In the genomic region with DNA sequence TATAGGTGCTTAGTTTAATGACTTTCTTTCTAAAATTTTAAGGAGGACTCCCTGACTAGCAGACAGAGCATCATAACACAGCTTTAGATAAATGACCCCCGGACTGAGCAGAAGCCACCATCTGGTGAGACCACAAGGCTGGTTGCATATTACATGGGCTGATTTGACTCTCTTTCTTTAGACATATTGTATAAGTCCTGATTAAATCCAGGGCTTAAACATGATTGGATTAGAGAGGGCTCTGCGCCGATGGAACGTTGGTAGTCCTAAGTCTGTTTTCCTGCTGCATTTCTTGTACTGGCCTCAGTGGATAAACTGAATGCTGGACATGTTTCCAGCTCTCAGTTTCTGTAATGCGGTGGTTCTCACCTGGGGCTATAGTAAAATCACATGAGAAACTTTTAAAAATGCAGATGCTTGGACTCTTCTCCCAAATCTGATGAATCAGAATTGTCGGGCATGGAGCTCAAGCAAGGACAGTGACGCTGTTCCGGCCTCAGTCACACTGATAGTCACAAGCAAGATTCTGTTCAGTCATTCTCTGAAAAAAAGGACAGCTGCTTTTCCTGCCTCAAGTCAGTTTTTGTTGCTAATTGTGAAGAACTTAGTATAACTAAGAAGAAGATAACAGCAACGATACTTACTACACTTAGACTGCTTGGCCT, we compare ENCODE assay signal across 17 cellular contexts. TPM values are rescaled to one million over a fixed set of nuclear protein-coding genes. Genes with fewer than 3 reads are reported as not detected.
A peak's percentile ranks its signal among the peaks of the same experiment; 100 is the strongest.
DNase-seq lines count a peak whose midpoint lies in the region.
"Had no signal": no experiment of that assay in that cellular context is flagged by ENCODE, and none has a peak within 500 bp of the region (broad histone marks: within the 10 kb centered on the region; RNA-seq: fewer than 3 reads in every experiment).

No MANE protein-coding gene starts in this region.

- in situ Hi-C loops in HAP-1 (cut with MboI; ENCODE audit: low sequenced_read_pairs), result no loop called here

- no peak overlapping the region for H3K18ac ChIP-seq in trophoblast cell (ENCODE audit: low read length)

- H3K4me3 Mint-ChIP-seq in activated CD4-positive, alpha-beta T cell treated with anti-CD3 and anti-CD28 coated beads, Interleukin-2, amount 10 ng/mL, durations not matched to agents 7 days and 5 days, result no peak overlapping the region
- H3K4me3 Mint-ChIP-seq: CD14-positive monocyte had no signal

- H3K4me3 ChIP-seq in trophoblast cell (ENCODE audit: low read depth, low read length), result no peak overlapping the region
- no peak overlapping the region for H3K4me3 ChIP-seq in HAP-1
- H3K4me3 ChIP-seq: BLaER1, GM23248 had no signal

- no peak overlapping the region for H4K12ac ChIP-seq in trophoblast cell (ENCODE audit: low read depth, low read length)

- no peak overlapping the region for H4K91ac ChIP-seq in trophoblast cell (ENCODE audit: low read depth, low read length)

- H3K4me1 ChIP-seq in trophoblast cell (ENCODE audit: control insufficient read depth in 1 of 2, insufficient read depth in 2 of 2, low read length in 2 of 2) (no peaks in the 10 kb centered on the region), HAP-1 (no peaks in the 10 kb centered on the region)
- H3K4me1 ChIP-seq: BLaER1 had no signal

- no peaks in the 10 kb centered on the region for H3K27me3 Mint-ChIP-seq in activated CD4-positive, alpha-beta T cell treated with anti-CD3 and anti-CD28 coated beads, Interleukin-2, amount 10 ng/mL, durations not matched to agents 7 days and 5 days
- H3K27me3 Mint-ChIP-seq: CD4-positive, alpha-beta memory T cell had no signal

- H2BK12ac ChIP-seq in trophoblast cell (ENCODE audit: low read length), result no peak overlapping the region

- no peaks in the 10 kb centered on the region for H3K79me1 ChIP-seq in trophoblast cell (ENCODE audit: low read length)

- POLR2A ChIA-PET in activated CD4-positive, alpha-beta T cell treated with anti-CD3 and anti-CD28 coated beads, Interleukin-2, amount 10 ng/mL, durations not matched to agents 7 days and 5 days (lab: Charles Lee), result no interaction called here

- H3K27ac Mint-ChIP-seq in activated CD4-positive, alpha-beta T cell treated with anti-CD3 and anti-CD28 coated beads, Interleukin-2, amount 10 ng/mL, durations not matched to agents 7 days and 5 days, result peak overlapping the region; percentile 36

- CTCF ChIA-PET in activated CD4-positive, alpha-beta T cell treated with anti-CD3 and anti-CD28 coated beads, Interleukin-2, amount 10 ng/mL, durations not matched to agents 7 days and 5 days (lab: Charles Lee), result interaction anchor here (0.9 to 1.7 kb wide), 2 partner anchors 12 to 32 kb away, joined by 3 read pairs; no protein-coding TSS in a partner anchor

- H3K27me3 ChIP-seq in trophoblast cell (ENCODE audit: insufficient read depth, low read length), result no peaks in the 10 kb centered on the region
- no peaks in the 10 kb centered on the region for H3K27me3 ChIP-seq in HAP-1 (ENCODE audit: low read depth)
- H3K27me3 ChIP-seq: BLaER1 had no signal

- no peaks in the 10 kb centered on the region for H3K9me3 Mint-ChIP-seq in activated CD4-positive, alpha-beta T cell treated with anti-CD3 and anti-CD28 coated beads, Interleukin-2, amount 10 ng/mL, durations not matched to agents 7 days and 5 days
- H3K9me3 Mint-ChIP-seq: CD4-positive, alpha-beta memory T cell had no signal

- H3K36me3 ChIP-seq in trophoblast cell (ENCODE audit: control insufficient read depth in 1 of 2, insufficient read depth in 2 of 2, low read length in 2 of 2) (peaks cover 46 to 54% of the 10 kb centered on the region in 2 experiments), HAP-1 (replicated peaks) (peaks cover 87% of the 10 kb centered on the region)

- peaks cover 47% of the 10 kb centered on the region for H3K36me3 Mint-ChIP-seq in activated CD4-positive, alpha-beta T cell treated with anti-CD3 and anti-CD28 coated beads, Interleukin-2, amount 10 ng/mL, durations not matched to agents 7 days and 5 days (ENCODE audit: low read depth)

- no peak overlapping the region for H3K4ac ChIP-seq in trophoblast cell (ENCODE audit: low read depth, low read length)

- H2BK120ac ChIP-seq in trophoblast cell (ENCODE audit: insufficient read depth, low read length, poor library complexity), result no peak overlapping the region

- H3K9ac ChIP-seq in trophoblast cell (ENCODE audit: low read length), result no peak overlapping the region
- H3K9ac ChIP-seq: BLaER1, GM23248 had no signal

- H3K23ac ChIP-seq in trophoblast cell (ENCODE audit: low read length), result no peak overlapping the region

- no peak overlapping the region for H2AFZ ChIP-seq in trophoblast cell (ENCODE audit: insufficient read depth, low read length, poor library complexity)
- H2AFZ ChIP-seq: GM23248 had no signal

- no CpG with 5 or more reads among the region's 9 CpGs for WGBS in trophoblast cell (ENCODE audit: extremely low coverage, insufficient coverage, insufficient read length)

- no peak overlapping the region for H3K4me2 ChIP-seq in trophoblast cell (ENCODE audit: low read length)
- H3K4me2 ChIP-seq: BLaER1 had no signal

- no peaks in the 10 kb centered on the region for H3K4me1 Mint-ChIP-seq in activated CD4-positive, alpha-beta T cell treated with anti-CD3 and anti-CD28 coated beads, Interleukin-2, amount 10 ng/mL, durations not matched to agents 7 days and 5 days
- H3K4me1 Mint-ChIP-seq: CD14-positive monocyte had no signal

- H3K14ac ChIP-seq in trophoblast cell (ENCODE audit: low read length), result no peak overlapping the region

- H2BK5ac ChIP-seq in trophoblast cell (ENCODE audit: low read depth, low read length, poor library complexity), result no peak overlapping the region

- no peak overlapping the region for H4K8ac ChIP-seq in trophoblast cell (ENCODE audit: low read depth, low read length)

- no peak overlapping the region for H2AK5ac ChIP-seq in trophoblast cell (ENCODE audit: low read length)

- H3K79me2 ChIP-seq in trophoblast cell (ENCODE audit: control insufficient read depth, insufficient read depth, low read length, poor library complexity), result no peaks in the 10 kb centered on the region

- H3K9me3 ChIP-seq in trophoblast cell (ENCODE audit: insufficient read depth, low read depth, low read length), result no peaks in the 10 kb centered on the region
- H3K9me3 ChIP-seq in HAP-1, result no peaks in the 10 kb centered on the region
- H3K9me3 ChIP-seq: BLaER1 had no signal

- DNase-seq in activated CD4-positive, alpha-beta T cell treated with anti-CD3 and anti-CD28 coated beads, Interleukin-2, amount 10 ng/mL, durations not matched to agents 7 days and 5 days, result no peak
- DNase-seq in activated CD4-positive, alpha-beta T cell treated with anti-CD3 and anti-CD28 coated beads for 1 hour, result no peak
- DNase-seq in NCI-H82 treated with DMSO at 0.1 percent for 48 hours (lab: John Stamatoyannopoulos, UW; ENCODE audit: unreplicated experiment), result peak; percentile 100
- peak; percentile 42 to 62 for DNase-seq in trophoblast cell
- DNase-seq in COLO829 (ENCODE audit: low spot score), result no peak
- DNase-seq in NCI-H345 treated with DMSO at 0.1 percent for 48 hours (lab: John Stamatoyannopoulos, UW; ENCODE audit: unreplicated experiment), result no peak
- DNase-seq in HAP-1 (ENCODE audit: low spot score in 2 of 2), result no peak
- DNase-seq: 8988T; Calu3; CD4-positive, alpha-beta memory T cell; GM23248; HCEC 1CT had no signal

- no peak overlapping the region for H3K27ac ChIP-seq in trophoblast cell (ENCODE audit: low read depth, low read length)
- H3K27ac ChIP-seq: BLaER1, GM23248, HL-60 had no signal

RNA-seq across cellular contexts. Expression of a gene that starts 16.6 kb away (rescaled TPM):
- total RNA-seq in activated CD4-positive, alpha-beta T cell treated with anti-CD3 and anti-CD28 coated beads, Interleukin-2, amount 10 ng/mL, durations not matched to agents 7 days and 5 days, result 10 to 100 TPM; 31.0 to 33.5 TPM
- 12.2 and 13.6 TPM in 2 replicates for polyA plus RNA-seq in trophoblast cell (2013)

RNA-seq across cellular contexts. Expression of a gene that starts 49.0 kb away (rescaled TPM):
- 10 to 100 TPM; 17.0 to 17.6 TPM for total RNA-seq in activated CD4-positive, alpha-beta T cell treated with anti-CD3 and anti-CD28 coated beads, Interleukin-2, amount 10 ng/mL, durations not matched to agents 7 days and 5 days
- 0.10 and 0.18 TPM in 2 replicates for polyA plus RNA-seq in trophoblast cell (2013)
- total RNA-seq: H4, HT1080 had no signal
- polyA plus RNA-seq: CD14-positive monocyte had no signal

RNA-seq across cellular contexts. Expression of a gene that starts 50.2 kb away (rescaled TPM):
- 10 to 100 TPM; 52.7 to 56.0 TPM for total RNA-seq in activated CD4-positive, alpha-beta T cell treated with anti-CD3 and anti-CD28 coated beads, Interleukin-2, amount 10 ng/mL, durations not matched to agents 7 days and 5 days
- polyA plus RNA-seq in trophoblast cell (2013), result 53.4 and 55.2 TPM in 2 replicates

Comparison
In these comparisons a context has a peak if more than half of its experiments do, and no peak if none do; other contexts are left out.
1. DNase-seq: peak in NCI-H82 treated with DMSO at 0.1 percent for 48 hours (single experiment) and trophoblast cell (2 of 2); none in activated CD4-positive, alpha-beta T cell treated with anti-CD3 and anti-CD28 coated beads, Interleukin-2, amount 10 ng/mL, durations not matched to agents 7 days and 5 days (single experiment), activated CD4-positive, alpha-beta T cell treated with anti-CD3 and anti-CD28 coated beads for 1 hour (single experiment), COLO829 (single experiment), NCI-H345 treated with DMSO at 0.1 percent for 48 hours (single experiment) and HAP-1 (0 of 2).